25 cellular contexts compared by ENCODE assay signal in the genomic region with DNA sequence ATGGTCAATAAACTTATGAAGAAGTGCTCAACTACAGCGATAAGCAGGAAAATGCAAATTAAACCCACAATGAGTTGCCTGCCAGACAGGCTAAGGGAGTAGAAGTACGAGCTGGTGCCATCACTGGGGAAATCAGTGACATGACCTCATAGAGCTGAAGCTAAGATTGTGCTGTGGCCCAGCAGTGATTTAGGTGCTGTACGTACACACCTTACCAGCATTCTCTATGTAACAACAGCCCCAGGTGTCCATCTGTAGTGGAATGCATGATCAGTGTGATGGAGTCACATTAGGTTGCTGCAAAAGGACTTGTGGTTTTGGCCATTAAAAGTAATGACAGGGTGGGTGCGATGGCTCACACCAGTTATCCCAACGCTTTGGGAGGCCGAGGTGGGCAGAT. TPM values are rescaled to one million over a fixed set of nuclear protein-coding genes. Genes with fewer than 3 reads are reported as not detected.
"Had no signal": no experiment of that assay in that cellular context is flagged by ENCODE, and none has a peak within 500 bp of the region (broad histone marks: within the 10 kb centered on the region; RNA-seq: fewer than 3 reads in every experiment).

No MANE protein-coding gene starts in this region.

- H3K27ac ChIP-seq: stomach, suprapubic skin, testis, thoracic aorta, thyroid gland, tibial artery, tibial nerve, transverse colon, upper lobe of left lung, upper lobe of right lung, uterus, vagina had no signal

- H3K9me3 ChIP-seq: stomach, suprapubic skin, testis, thoracic aorta, thyroid gland, tibial artery, tibial nerve, transverse colon, upper lobe of left lung, upper lobe of right lung, uterus, vagina had no signal

- H3K36me3 ChIP-seq: thyroid gland, uterus, vagina had no signal

- FAIRE-seq: urothelium cell line had no signal

- H3K4me3 ChIP-seq: stomach, suprapubic skin, testis, thoracic aorta, thyroid gland, tibial artery, tibial nerve, transverse colon, upper lobe of left lung, upper lobe of right lung, uterus, vagina had no signal

- H3K27me3 ChIP-seq: stomach, suprapubic skin, testis, thyroid gland, tibial artery, tibial nerve, transverse colon, upper lobe of left lung, upper lobe of right lung, uterus, vagina had no signal

- H3K4me1 ChIP-seq: testis, uterus had no signal

- DNase-seq: stimulated activated CD4-positive, alpha-beta T cell treated with anti-CD3 and anti-CD28 coated beads, Interleukin-2, amount 100 ng/mL, for 48 hours; stimulated activated CD4-positive, alpha-beta T cell treated with anti-CD3 and anti-CD28 coated beads, Interleukin-4, amount 100 ng/mL, for 1 hour; stimulated activated CD4-positive, alpha-beta T cell treated with anti-CD3 and anti-CD28 coated beads, Interleukin-4, amount 100 ng/mL, for 24 hours; stimulated activated CD4-positive, alpha-beta T cell treated with anti-CD3 and anti-CD28 coated beads, Interleukin-4, amount 100 ng/mL, for 4 hours; stimulated activated CD8-positive, alpha-beta memory T cell treated with anti-CD3 and anti-CD28 coated beads, Interleukin-4, amount 100 ng/mL, for 48 hours; stimulated activated naive B cell treated with anti-CD40 and anti-IgM and Interleukin-4, amounts not matched to agents 10 μg/mL and 1 μg/mL and 100 μg/mL, for 72 hours; stimulated activated naive CD4-positive, alpha-beta T cell; stimulated activated naive CD4-positive, alpha-beta T cell treated with Interleukin-2 at 50 U/mL for 16 hours; stimulated activated naive CD8-positive, alpha-beta T cell treated with anti-CD3 and anti-CD28 coated beads, Interleukin-15, amount 100 ng/mL, for 72 hours; stimulated activated naive CD8-positive, alpha-beta T cell treated with anti-CD3 and anti-CD28 coated beads, Interleukin-15, Interleukin-2, amounts not matched to agents 100 U/mL and 50 U/mL, for 24 hours; stomach; substantia nigra; testis; thyroid gland; tibial artery; transverse colon; upper lobe of left lung; upper lobe of right lung; uterus had no signal

RNA-seq across cellular contexts. Expression of gene BHLHA15, which starts 46.5 kb away (rescaled TPM):
- polyA plus RNA-seq: urinary bladder had no signal
